9 cellular contexts compared by ENCODE assay signal in genomic region chr5:318341-318897, GRCh38. TPM values are rescaled to one million over a fixed set of nuclear protein-coding genes. Genes with fewer than 3 reads are reported as not detected.
DNase-seq lines count a peak whose midpoint lies in the region; TF ChIP-seq lines count a peak whose summit lies in the region.
"Had no signal": no experiment of that assay in that cellular context is flagged by ENCODE, and none has a peak within 500 bp of the region (broad histone marks: within the 10 kb centered on the region; RNA-seq: fewer than 3 reads in every experiment).

No MANE protein-coding gene starts in this region.

- H3K27me3 ChIP-seq in GM06990 (replicated peaks; ENCODE audit: control insufficient read depth, insufficient read depth, low read length) (no peaks in the 10 kb centered on the region), MG63 (no peaks in the 10 kb centered on the region)

- TF ChIP-seq CTCF in GM06990 (IDR thresholded peaks at IDR 0.05; ENCODE audit: insufficient read depth, low read length, poor library complexity, severe bottlenecking), result peak; percentile 31

- H3K9me3 ChIP-seq in MG63, result no peaks in the 10 kb centered on the region

- DNase-seq in GM06990 (ENCODE audit: extremely low read depth, insufficient read length), result no peak
- peak; percentile 72 for DNase-seq in MG63
- peak; percentile 90 for DNase-seq in astrocyte of the hippocampus (ENCODE audit: low read depth, low spot score)
- peak; percentile 32 for DNase-seq in retina
- no peak for DNase-seq in activated gamma-delta T cell (lab: John Stamatoyannopoulos, UW)
- DNase-seq in MV-4-11 (lab: John Stamatoyannopoulos, UW), result no peak
- DNase-seq in RKO (ENCODE audit: low spot score), result no peak
- no peak for DNase-seq in germinal center (ENCODE audit: low spot score)
- DNase-seq: Right ventricle myocardium superior had no signal

- peaks cover 11% of the 10 kb centered on the region for H3K36me3 ChIP-seq in GM06990 (ENCODE audit: control insufficient read depth, insufficient read depth, low read length)
- peaks cover 14% of the 10 kb centered on the region for H3K36me3 ChIP-seq in MG63

- H3K4me3 ChIP-seq in GM06990 (replicated peaks; ENCODE audit: low read depth, low read length) (no peak overlapping the region), MG63 (no peak overlapping the region)

RNA-seq across cellular contexts. Expression of gene AHRR, which starts 3.1 kb away (rescaled TPM):
- 20.6 and 24.5 TPM in 2 replicates for total RNA-seq in MG63 (2014; rRNA removed; shearing (Covaris generic); ENCODE audit: low replicate concordance)

RNA-seq across cellular contexts. Expression of gene PDCD6, which starts 47.0 kb away (rescaled TPM):
- total RNA-seq in MG63 (2014; rRNA removed; shearing (Covaris generic); ENCODE audit: low replicate concordance), result 107 and 139 TPM in 2 replicates

Comparison
In these comparisons a context has a peak if more than half of its experiments do, and no peak if none do; other contexts are left out.
1. DNase-seq: peak in MG63 (single experiment), astrocyte of the hippocampus (single experiment) and retina (single experiment); none in GM06990 (single experiment), activated gamma-delta T cell (single experiment), MV-4-11 (single experiment), RKO (single experiment) and germinal center (single experiment).